ENCODE assay signal across 14 cellular contexts in genomic region chr17:4482338-4483011, GRCh38. TPM values are rescaled to one million over a fixed set of nuclear protein-coding genes. Genes with fewer than 3 reads are reported as not detected.
DNase-seq lines count a peak whose midpoint lies in the region; ATAC-seq, FAIRE-seq and TF ChIP-seq lines count a peak whose summit lies in the region.
"Had no signal": no experiment of that assay in that cellular context is flagged by ENCODE, and none has a peak within 500 bp of the region (broad histone marks: within the 10 kb centered on the region; RNA-seq: fewer than 3 reads in every experiment).

No MANE protein-coding gene starts in this region.

- H3K27ac ChIP-seq in CD8-positive, alpha-beta memory T cell (ENCODE audit: low read depth, low read length) = no peak overlapping the region
- H3K27ac ChIP-seq in PC-9 = peak overlapping the region; percentile 96
- H3K27ac ChIP-seq in pancreas = peak overlapping the region; percentile 75 to 97 (median 88)

- peaks cover 46% of the 10 kb centered on the region for H3K4me1 ChIP-seq in CD8-positive, alpha-beta memory T cell (ENCODE audit: insufficient read depth, low read length)
- peaks cover 75% of the 10 kb centered on the region for H3K4me1 ChIP-seq in PC-9 (replicated peaks; ENCODE audit: insufficient read depth)
- peaks cover 7 to 27% (median 15%) of the 10 kb centered on the region in 3 donors for H3K4me1 ChIP-seq in pancreas

- peaks cover 20% of the 10 kb centered on the region for H3K79me2 ChIP-seq in PC-9 (ENCODE audit: low read depth)

- H3K27me3 Mint-ChIP-seq in CD8-positive, alpha-beta memory T cell = peaks cover 0 to 1% of the 10 kb centered on the region in 2 donors
- peaks cover 0 to 3% (median 0%) of the 10 kb centered on the region in 3 donors for H3K27me3 Mint-ChIP-seq in immature natural killer cell (ENCODE audit: low read depth in 3 of 3)

- 89 to 90% methylated on average over 16 of the region's 16 CpGs for WGBS in pancreas, 2 donors

- peak overlapping the region in 5 of 8 donors; percentile 35 to 99 (median 63) for H3K27ac Mint-ChIP-seq in CD8-positive, alpha-beta memory T cell
- peak overlapping the region in 4 of 6 donors; percentile 24 to 55 (median 34) for H3K27ac Mint-ChIP-seq in immature natural killer cell
- H3K27ac Mint-ChIP-seq: stimulated activated naive B cell treated with anti-CD40 and anti-IgM and Interleukin-4, amounts not matched to agents 10 μg/mL and 1 μg/mL and 100 μg/mL, for 72 hours had no signal

- no peaks in the 10 kb centered on the region for H3K36me3 ChIP-seq in CD8-positive, alpha-beta memory T cell (ENCODE audit: insufficient read depth, low read length)
- H3K36me3 ChIP-seq in PC-9 (ENCODE audit: low read depth) (no peaks in the 10 kb centered on the region), pancreas (no peaks in the 10 kb centered on the region)

- BruUV-seq in PC-9 (replicated peaks; lab: Mats Ljungman, UMichigan) = no TSS peak

- no peak for DNase-seq in CD8-positive, alpha-beta memory T cell
- peak; percentile 57 to 74 for DNase-seq in PC-9
- DNase-seq in immature natural killer cell = no peak
- DNase-seq in pancreas = peak in 1 of 6 donors; percentile 31
- DNase-seq in DMS79 (lab: John Stamatoyannopoulos, UW) = no peak
- no peak for DNase-seq in NCI-H345 (lab: John Stamatoyannopoulos, UW)
- no peak for DNase-seq in NCI-H2196 treated with DMSO at 0.1 percent for 48 hours (lab: John Stamatoyannopoulos, UW; ENCODE audit: unreplicated experiment)
- DNase-seq: SHP77; stimulated activated naive B cell treated with anti-CD40 and anti-IgM and Interleukin-4, amounts not matched to agents 10 μg/mL and 1 μg/mL and 100 μg/mL, for 72 hours; T1000 had no signal

- no peak overlapping the region for H2AFZ ChIP-seq in PC-9

- H3K9me3 Mint-ChIP-seq in CD8-positive, alpha-beta memory T cell = no peaks in the 10 kb centered on the region
- no peaks in the 10 kb centered on the region for H3K9me3 Mint-ChIP-seq in immature natural killer cell
- H3K9me3 Mint-ChIP-seq: stimulated activated naive B cell treated with anti-CD40 and anti-IgM and Interleukin-4, amounts not matched to agents 10 μg/mL and 1 μg/mL and 100 μg/mL, for 72 hours had no signal

- no peaks in the 10 kb centered on the region for H4K20me1 ChIP-seq in PC-9 (ENCODE audit: insufficient read depth)

- no peak for TF ChIP-seq CTCF in PC-9 (conservative IDR thresholded peaks at IDR 0.05)
- no peak for TF ChIP-seq CTCF in pancreas (IDR thresholded peaks at IDR 0.05)

- no peak for FAIRE-seq in pancreas (lab: Jason Lieb, UNC)
- FAIRE-seq: GM12878 had no signal

- peaks cover 45 to 74% (median 59%) of the 10 kb centered on the region in 3 donors for H3K4me1 Mint-ChIP-seq in CD8-positive, alpha-beta memory T cell
- H3K4me1 Mint-ChIP-seq in immature natural killer cell = peaks cover 47 to 54% of the 10 kb centered on the region in 2 donors

- H3K9me3 ChIP-seq in CD8-positive, alpha-beta memory T cell (ENCODE audit: low read length) = no peaks in the 10 kb centered on the region
- H3K9me3 ChIP-seq in PC-9 (ENCODE audit: insufficient read depth, low read depth) (no peaks in the 10 kb centered on the region), pancreas (no peaks in the 10 kb centered on the region)

- no peak overlapping the region for H3K4me3 ChIP-seq in CD8-positive, alpha-beta memory T cell (ENCODE audit: low read length)
- peak overlapping the region; percentile 53 for H3K4me3 ChIP-seq in PC-9
- H3K4me3 ChIP-seq in pancreas = peak overlapping the region in 1 of 4 donors; percentile 18
- H3K4me3 ChIP-seq: GM12878, lung had no signal

- CTCF ChIA-PET in CD8-positive, alpha-beta memory T cell (lab: Charles Lee) = interaction anchor here (0.7 to 2.1 kb wide), 4 partner anchors 10 to 85 kb away, joined by 3 to 4 read pairs (median 3); partner anchors contain the start of gene SPNS3
- CTCF ChIA-PET in PC-9 (lab: Charles Lee) = interaction anchor here (0.9 kb wide), 1 partner anchor 62 kb away, joined by 7 read pairs; no protein-coding TSS in a partner anchor

- peaks cover 54% of the 10 kb centered on the region for H3F3A ChIP-seq in PC-9 (ENCODE audit: insufficient read depth, low read depth)

- intact Hi-C loops in PC-9 (cut with micrococcal nuclease; ENCODE audit: unreplicated experiment) = loop anchor here (1.0 to 2.0 kb wide), 2 partner anchors 14 to 31 kb away; no protein-coding TSS in a partner anchor
- intact Hi-C loops in pancreas (cut with DNase I) = no loop called here

- POLR2A ChIA-PET in CD8-positive, alpha-beta memory T cell (lab: Charles Lee) = no interaction called here
- POLR2A ChIA-PET in PC-9 (lab: Charles Lee; ENCODE audit: unreplicated experiment) = interaction anchor here (0.6 to 1.1 kb wide), 5 partner anchors 15 to 72 kb away, joined by 3 to 5 read pairs (median 3); partner anchors contain the start of genes MYBBP1A and SPNS2

- no peaks in the 10 kb centered on the region for H3K27me3 ChIP-seq in CD8-positive, alpha-beta memory T cell (ENCODE audit: insufficient read depth, low read length, poor library complexity, severe bottlenecking)
- H3K27me3 ChIP-seq in PC-9 (ENCODE audit: insufficient read depth, low read depth) (no peaks in the 10 kb centered on the region), pancreas (no peaks in the 10 kb centered on the region)

- peak overlapping the region in 3 of 7 donors; percentile 16 to 35 (median 27) for H3K4me3 Mint-ChIP-seq in CD8-positive, alpha-beta memory T cell
- peak overlapping the region in 4 of 5 donors; percentile 9 to 29 (median 20) for H3K4me3 Mint-ChIP-seq in immature natural killer cell
- H3K4me3 Mint-ChIP-seq: CD14-positive monocyte; stimulated activated naive B cell treated with anti-CD40 and anti-IgM and Interleukin-4, amounts not matched to agents 10 μg/mL and 1 μg/mL and 100 μg/mL, for 72 hours had no signal

- H3K9me2 ChIP-seq in PC-9 (ENCODE audit: insufficient read depth) = no peaks in the 10 kb centered on the region

- peak overlapping the region; percentile 87 for H3K4me2 ChIP-seq in PC-9

- peak in 1 of 4 donors; percentile 10 for ATAC-seq in pancreas
- ATAC-seq: GM12878; stimulated activated naive B cell treated with anti-CD40 and anti-IgM and Interleukin-4, amounts not matched to agents 10 μg/mL and 1 μg/mL and 100 μg/mL, for 72 hours had no signal

- peaks cover 0 to 15% (median 0%) of the 10 kb centered on the region in 3 donors for H3K36me3 Mint-ChIP-seq in CD8-positive, alpha-beta memory T cell
- H3K36me3 Mint-ChIP-seq in immature natural killer cell = peaks cover 0 to 9% (median 0%) of the 10 kb centered on the region in 3 donors

RNA-seq across cellular contexts. Expression of gene SPNS2, which starts 16.2 kb away (rescaled TPM):
- under 1 TPM; 0.49 to 0.50 TPM for total RNA-seq in CD8-positive, alpha-beta memory T cell
- 0.10 TPM for polyA plus RNA-seq in CD8-positive, alpha-beta memory T cell
- 25.7 and 33.8 TPM in 2 replicates for total RNA-seq in PC-9 (2021)
- polyA plus RNA-seq in immature natural killer cell = under 1 TPM in 1 of 3 donors, not detected in 2; 0.26 TPM
- 10 to 100 TPM in 5 of 6 donors, 1 to 10 TPM in 1; 7.6 to 27.5 (median 17.2) TPM for total RNA-seq in pancreas
- polyA plus RNA-seq in pancreas = 10 to 100 TPM; 43.7 to 51.7 TPM
- total RNA-seq: osteocyte had no signal

RNA-seq across cellular contexts. Expression of gene SPNS3, which starts 48.7 kb away (rescaled TPM):
- 1 to 10 TPM; 7.3 to 7.5 TPM for total RNA-seq in CD8-positive, alpha-beta memory T cell
- polyA plus RNA-seq in CD8-positive, alpha-beta memory T cell = 10.0 TPM
- total RNA-seq in PC-9 (2021) = 14.8 and 15.9 TPM in 2 replicates
- 1 to 10 TPM; 2.7 to 7.3 (median 2.8) TPM for polyA plus RNA-seq in immature natural killer cell
- total RNA-seq in pancreas = under 1 TPM; 0.08 to 0.89 (median 0.44) TPM
- under 1 TPM; 0.84 to 0.96 TPM for polyA plus RNA-seq in pancreas
- total RNA-seq: osteocyte had no signal

Comparison
In these comparisons a context has a peak if more than half of its experiments do, and no peak if none do; other contexts are left out.
1. DNase-seq: peak in PC-9 (2 of 2); none in CD8-positive, alpha-beta memory T cell (0 of 5), immature natural killer cell (0 of 3), DMS79 (single experiment), NCI-H345 (single experiment) and NCI-H2196 treated with DMSO at 0.1 percent for 48 hours (single experiment).
2. RNA of gene SPNS2, which starts 16.2 kb away (total RNA-seq): 25.7 to 33.8 TPM in PC-9 and 7.6 to 27.5 TPM in pancreas; 0.49 to 0.50 TPM in CD8-positive, alpha-beta memory T cell; every median in the first group is over 4 times any median in the second.